In the genomic region with DNA sequence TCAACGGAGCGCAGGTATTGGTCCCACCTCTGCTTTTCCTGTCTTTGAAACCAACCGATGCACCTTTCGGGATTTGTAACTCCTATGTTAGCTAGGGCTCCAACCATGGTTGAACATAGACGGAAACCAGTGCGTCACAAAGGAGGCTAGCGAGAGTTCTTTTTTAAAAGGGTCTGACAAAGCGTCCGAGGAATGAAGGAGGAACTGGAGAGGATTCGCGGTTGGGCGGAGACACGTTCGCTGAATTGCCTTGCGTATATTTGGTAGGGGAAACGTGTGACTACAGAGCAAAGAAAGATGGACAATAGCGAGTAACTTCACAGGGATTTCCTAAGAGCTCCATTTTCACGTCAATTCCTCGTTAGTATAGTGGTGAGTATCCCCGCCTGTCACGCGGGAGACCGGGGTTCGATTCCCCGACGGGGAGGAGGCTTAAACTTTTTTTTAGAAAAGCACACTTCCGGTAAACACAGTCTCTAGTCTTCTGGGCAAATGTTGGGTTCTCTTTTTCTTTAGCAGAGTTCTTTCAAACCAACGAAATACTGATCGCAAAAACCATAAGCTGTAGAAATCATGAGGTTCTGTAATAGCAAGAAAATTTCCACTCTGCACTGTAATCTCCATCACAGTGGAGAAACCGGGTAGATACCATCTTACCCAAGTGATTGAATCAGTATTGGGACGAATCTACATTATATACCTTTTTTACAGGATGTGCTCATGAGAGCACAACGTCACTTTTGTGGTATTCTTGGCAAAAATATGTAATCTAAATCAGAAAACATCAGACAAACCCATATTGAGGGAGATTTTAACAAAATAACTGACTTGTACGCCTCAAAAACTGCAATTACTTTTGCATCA, we compare ENCODE assay signal across 8 cellular contexts. TPM values are rescaled to one million over a fixed set of nuclear protein-coding genes. Genes with fewer than 3 reads are reported as not detected.
DNase-seq lines count a peak whose midpoint lies in the region; ATAC-seq, FAIRE-seq and TF ChIP-seq lines count a peak whose summit lies in the region.

No MANE protein-coding gene starts in this region.

- intact Hi-C loops in left cardiac atrium (cut with DNase I): loop anchor here (2.0 to 10.0 kb wide), 3 partner anchors 23 to 415 kb away; a partner anchor contains a TSS
- intact Hi-C loops in prostate gland (cut with DNase I): loop anchor here (2.0 to 10.0 kb wide), 4 partner anchors 302 to 1505 kb away; no protein-coding TSS in a partner anchor

- DNase-seq in NCI-H1092 (lab: John Stamatoyannopoulos, UW) (peak; percentile 40), adipocyte (ENCODE audit: low read depth) (peak; percentile 91), left cardiac atrium (peak; percentile 58), prostate gland (ENCODE audit: low spot score) (peak; percentile 76), urothelium cell line (ENCODE audit: low spot score) (peak; percentile 64)

- H3K4me3 ChIP-seq in GM12875 (ENCODE audit: low read depth, low read length) (peak overlapping the region; percentile 48), SU-DHL-6 (ENCODE audit: insufficient read depth, low read length, poor library complexity, severe bottlenecking) (peak overlapping the region; percentile 71), adipocyte (ENCODE audit: low read length) (peak overlapping the region; percentile 98), prostate gland (peak overlapping the region; percentile 41 to 61)

- no peak for FAIRE-seq in urothelium cell line (lab: Jason Lieb, UNC)

- H3K9ac ChIP-seq in SU-DHL-6 (ENCODE audit: low read length): peak overlapping the region; percentile 64
- peak overlapping the region; percentile 96 for H3K9ac ChIP-seq in adipocyte (ENCODE audit: low read length)

- H3K36me3 ChIP-seq in SU-DHL-6 (ENCODE audit: low read length): no peaks in the 10 kb centered on the region
- H3K36me3 ChIP-seq in adipocyte (ENCODE audit: control insufficient read depth, insufficient read depth, low read length, severe bottlenecking): no peaks in the 10 kb centered on the region
- H3K36me3 ChIP-seq in prostate gland: no peaks in the 10 kb centered on the region

- TF ChIP-seq POLR2A in prostate gland (IDR thresholded peaks at IDR 0.05): peak; percentile 43

- peaks cover 43% of the 10 kb centered on the region for H3F3A ChIP-seq in SU-DHL-6 (ENCODE audit: insufficient read depth)

- H3K27ac ChIP-seq in SU-DHL-6 (ENCODE audit: low read depth, low read length): peak overlapping the region; percentile 64
- H3K27ac ChIP-seq in prostate gland: peak overlapping the region; percentile 96

- ATAC-seq in HG02623 (IDR thresholded peaks at IDR 0.05; ENCODE audit: unreplicated experiment): peak; percentile 38
- ATAC-seq in left cardiac atrium: peak; percentile 92 to 96

- WGBS in prostate gland: 3% methylated on average over 33 of the region's 33 CpGs

- H4K20me1 ChIP-seq in SU-DHL-6 (ENCODE audit: low read depth, low read length): no peaks in the 10 kb centered on the region

- H3K27me3 ChIP-seq in SU-DHL-6 (ENCODE audit: low read length) (no peaks in the 10 kb centered on the region), adipocyte (replicated peaks; ENCODE audit: control insufficient read depth, insufficient read depth, low read length) (no peaks in the 10 kb centered on the region), prostate gland (replicated peaks; ENCODE audit: insufficient read depth) (no peaks in the 10 kb centered on the region)

- peak overlapping the region; percentile 76 for H3K4me2 ChIP-seq in SU-DHL-6 (ENCODE audit: low read depth, low read length, poor library complexity, severe bottlenecking)

- peak overlapping the region; percentile 93 for H2AFZ ChIP-seq in SU-DHL-6 (ENCODE audit: low read depth, low read length, severe bottlenecking)

- H3K79me2 ChIP-seq in SU-DHL-6 (ENCODE audit: insufficient read depth, low read length): no peaks in the 10 kb centered on the region

- H3K9me3 ChIP-seq in SU-DHL-6 (ENCODE audit: insufficient read depth, low read length) (no peaks in the 10 kb centered on the region), adipocyte (ENCODE audit: control insufficient read depth, low read length) (no peaks in the 10 kb centered on the region), prostate gland (no peaks in the 10 kb centered on the region)

- H3K9me2 ChIP-seq in SU-DHL-6 (replicated peaks; ENCODE audit: insufficient read depth, low read length): no peaks in the 10 kb centered on the region

- H3K4me1 ChIP-seq in adipocyte (ENCODE audit: control insufficient read depth, insufficient read depth, low read length) (peaks cover 14% of the 10 kb centered on the region), prostate gland (replicated peaks) (no peaks in the 10 kb centered on the region)

- TF ChIP-seq CTCF in GM12875 (IDR thresholded peaks at IDR 0.05; ENCODE audit: borderline replicate concordance, insufficient read depth, low read depth, low read length) (no peak), SU-DHL-6 (IDR thresholded peaks at IDR 0.05; ENCODE audit: insufficient read depth, low read length, poor library complexity, severe bottlenecking) (no peak), prostate gland (IDR thresholded peaks at IDR 0.05) (peak in 2 of 4 experiments; percentile 6 to 8)

RNA-seq across cellular contexts. Expression of a gene that starts 6.6 kb away (rescaled TPM):
- total RNA-seq in left cardiac atrium (1 to 10 TPM; 3.5 to 4.3 TPM), prostate gland (1 to 10 TPM; 6.2 to 8.2 TPM)

Comparison
In these comparisons a context has a peak if more than half of its experiments do, and no peak if none do; other contexts are left out.
1. Peak in every context shown above with its lines: DNase-seq, ATAC-seq, H3K4me3 ChIP-seq and H3K27ac ChIP-seq.
2. H3K4me3 ChIP-seq: peak in every context shown above with its lines; median percentile 98 in adipocyte; 71 in SU-DHL-6; 51 in prostate gland; 48 in GM12875.
3. DNase-seq: peak in every context shown above with its lines; median percentile 91 in adipocyte; 76 in prostate gland; 64 in urothelium cell line; 58 in left cardiac atrium; 40 in NCI-H1092.